In genomic region chr5:75053286-75054109, GRCh38 we compare ENCODE assay signal across 8 cellular contexts. TPM values are rescaled to one million over a fixed set of nuclear protein-coding genes. Genes with fewer than 3 reads are reported as not detected.
DNase-seq lines count a peak whose midpoint lies in the region; ATAC-seq and TF ChIP-seq lines count a peak whose summit lies in the region.

No MANE protein-coding gene starts in this region.

- H3K27me3 ChIP-seq in esophagus squamous epithelium, result peaks cover 0 to 10% (median 0%) of the 10 kb centered on the region in 4 donors
- H3K27me3 ChIP-seq in muscle layer of colon (ENCODE audit: control insufficient read depth in 1 of 2, insufficient read depth in 2 of 2, low read length in 2 of 2), result no peaks in the 10 kb centered on the region

- H3K9me3 ChIP-seq in esophagus squamous epithelium (no peaks in the 10 kb centered on the region), muscle layer of colon (ENCODE audit: low read length) (no peaks in the 10 kb centered on the region)

- DNase-seq in NCI-H2227 (lab: John Stamatoyannopoulos, UW; ENCODE audit: unreplicated experiment) (peak; percentile 35), NCI-H2227 treated with DMSO at 0.1 percent for 48 hours (lab: John Stamatoyannopoulos, UW) (no peak), NCI-H460 (ENCODE audit: extremely low read depth, low read depth) (peak; percentile 28), esophagus squamous epithelium (lab: John Stamatoyannopoulos, UW) (no peak)
- DNase-seq in activated T-cell treated with anti-CD3 and anti-CD28 coated beads, Interleukin-2, amount 50 U/mL, for 24 hours, result peak; percentile 74
- peak; percentile 62 for DNase-seq in stimulated activated naive CD8-positive, alpha-beta T cell treated with anti-CD3 and anti-CD28 coated beads, Interleukin-15, Interleukin-2, amounts not matched to agents 100 U/mL and 50 U/mL, for 24 hours

- WGBS in esophagus squamous epithelium, 2 donors, result 0% methylated on average over 12 to 28 of the region's 96 CpGs

- H3K4me1 Mint-ChIP-seq in activated T-cell treated with anti-CD3 and anti-CD28 coated beads, Interleukin-2, amount 50 U/mL, for 24 hours (ENCODE audit: low read depth), result peaks cover 86% of the 10 kb centered on the region

- H3K27ac Mint-ChIP-seq in activated T-cell treated with anti-CD3 and anti-CD28 coated beads, Interleukin-2, amount 50 U/mL, for 24 hours, result peak overlapping the region; percentile 90

- H3K9ac ChIP-seq in muscle layer of colon (ENCODE audit: low read length), result peak overlapping the region; percentile 37

- ATAC-seq in stimulated activated naive CD8-positive, alpha-beta T cell treated with anti-CD3 and anti-CD28 coated beads, Interleukin-15, Interleukin-2, amounts not matched to agents 100 U/mL and 50 U/mL, for 24 hours, result peak; percentile 30
- ATAC-seq in GM21381 (IDR thresholded peaks at IDR 0.05; ENCODE audit: unreplicated experiment), result no peak

- no peaks in the 10 kb centered on the region for H3K36me3 Mint-ChIP-seq in activated T-cell treated with anti-CD3 and anti-CD28 coated beads, Interleukin-2, amount 50 U/mL, for 24 hours (ENCODE audit: low read depth)

- intact Hi-C loops in esophagus squamous epithelium (cut with DNase I), result no loop called here

- H3K9me3 Mint-ChIP-seq in activated T-cell treated with anti-CD3 and anti-CD28 coated beads, Interleukin-2, amount 50 U/mL, for 24 hours, result no peaks in the 10 kb centered on the region

- peak in 1 of 6 experiments; percentile 1 for TF ChIP-seq CTCF in esophagus squamous epithelium (IDR thresholded peaks at IDR 0.05)

- H3K4me1 ChIP-seq in esophagus squamous epithelium, result peaks cover 9 to 53% (median 10%) of the 10 kb centered on the region in 3 donors
- H3K4me1 ChIP-seq in muscle layer of colon (ENCODE audit: insufficient read depth, low read length), result peaks cover 40% of the 10 kb centered on the region

- H3K4me3 ChIP-seq in esophagus squamous epithelium, result peak overlapping the region; percentile 73 to 95 (median 88)
- peak overlapping the region; percentile 62 to 88 for H3K4me3 ChIP-seq in muscle layer of colon (ENCODE audit: low read depth in 1 of 2, low read length in 2 of 2)

- peak overlapping the region; percentile 84 to 95 (median 92) for H3K27ac ChIP-seq in esophagus squamous epithelium
- peak overlapping the region; percentile 83 for H3K27ac ChIP-seq in muscle layer of colon (ENCODE audit: low read depth, low read length)

- H3K4me3 Mint-ChIP-seq in activated T-cell treated with anti-CD3 and anti-CD28 coated beads, Interleukin-2, amount 50 U/mL, for 24 hours, result peak overlapping the region; percentile 85

- no peaks in the 10 kb centered on the region for H3K36me3 ChIP-seq in esophagus squamous epithelium
- H3K36me3 ChIP-seq in muscle layer of colon (ENCODE audit: insufficient read depth, low read length), result no peaks in the 10 kb centered on the region

- peak in 3 of 4 donors; percentile 30 to 70 (median 44) for TF ChIP-seq POLR2A in esophagus squamous epithelium (IDR thresholded peaks at IDR 0.05)

- H3K27me3 Mint-ChIP-seq in activated T-cell treated with anti-CD3 and anti-CD28 coated beads, Interleukin-2, amount 50 U/mL, for 24 hours, result peaks cover 14% of the 10 kb centered on the region

RNA-seq across cellular contexts. Expression of gene GCNT4, which starts 1.1 kb away (rescaled TPM):
- total RNA-seq in NCI-H460 (2014; rRNA removed; shearing (Covaris generic)), result 0.06 and 0.22 TPM in 2 replicates
- polyA plus RNA-seq in NCI-H460 (2014; cell fraction: nucleus; rRNA removed), result 0.01 TPM in 1 of 2 replicates, not detected in the other
- total RNA-seq in esophagus squamous epithelium, result 1 to 10 TPM; 1.4 to 2.3 (median 1.7) TPM

Comparison
In these comparisons a context has a peak if more than half of its experiments do, and no peak if none do; other contexts are left out.
1. DNase-seq: peak in NCI-H2227 (single experiment), NCI-H460 (single experiment), activated T-cell treated with anti-CD3 and anti-CD28 coated beads, Interleukin-2, amount 50 U/mL, for 24 hours (single experiment) and stimulated activated naive CD8-positive, alpha-beta T cell treated with anti-CD3 and anti-CD28 coated beads, Interleukin-15, Interleukin-2, amounts not matched to agents 100 U/mL and 50 U/mL, for 24 hours (single experiment); none in NCI-H2227 treated with DMSO at 0.1 percent for 48 hours (single experiment) and esophagus squamous epithelium (single experiment).